Comparison of ENCODE assay signal across 8 cellular contexts in genomic region chr20:37007898-37008649, GRCh38. TPM values are rescaled to one million over a fixed set of nuclear protein-coding genes. Genes with fewer than 3 reads are reported as not detected.
DNase-seq lines count a peak whose midpoint lies in the region; ATAC-seq and TF ChIP-seq lines count a peak whose summit lies in the region.

No MANE protein-coding gene starts in this region.

- no TSS peak for BruUV-seq in Calu3 (replicated peaks; lab: Mats Ljungman, UMichigan)

- intact Hi-C loops in CD8-positive, alpha-beta T cell (cut with DNase I, micrococcal nuclease) = loop anchor here (1.0 to 10.0 kb wide), 8 partner anchors 33 to 527 kb away; partner anchors contain the start of genes RBL1 (in 2 of the 2), MROH8 (in 1 of the 2), RPN2 (in 1 of the 2) and SAMHD1 (in 1 of the 2)
- intact Hi-C loops in Calu3 (cut with micrococcal nuclease; ENCODE audit: unreplicated experiment) = no loop called here

- H3K27ac Mint-ChIP-seq in CD8-positive, alpha-beta T cell = peak overlapping the region; percentile 84
- H3K27ac Mint-ChIP-seq in activated CD8-positive, alpha-beta T cell treated with anti-CD3 and anti-CD28 coated beads, Interleukin-2, amount 10 ng/mL, durations not matched to agents 7 days and 5 days = peak overlapping the region; percentile 73
- no peak overlapping the region for H3K27ac Mint-ChIP-seq in Calu3 (ENCODE audit: unreplicated experiment)

- H3K27me3 Mint-ChIP-seq in CD8-positive, alpha-beta T cell (ENCODE audit: low read depth) = no peaks in the 10 kb centered on the region
- no peaks in the 10 kb centered on the region for H3K27me3 Mint-ChIP-seq in activated CD8-positive, alpha-beta T cell treated with anti-CD3 and anti-CD28 coated beads, Interleukin-2, amount 10 ng/mL, durations not matched to agents 7 days and 5 days (ENCODE audit: low read depth)
- no peaks in the 10 kb centered on the region for H3K27me3 Mint-ChIP-seq in Calu3 (ENCODE audit: unreplicated experiment)

- H3K4me3 ChIP-seq in CD8-positive, alpha-beta T cell (ENCODE audit: low read depth, low read length) = no peak overlapping the region
- no peak overlapping the region for H3K4me3 ChIP-seq in kidney epithelial cell (ENCODE audit: low read depth, low read length)

- H3K4me3 Mint-ChIP-seq in CD8-positive, alpha-beta T cell = peak overlapping the region; percentile 13
- H3K4me3 Mint-ChIP-seq in activated CD8-positive, alpha-beta T cell treated with anti-CD3 and anti-CD28 coated beads, Interleukin-2, amount 10 ng/mL, durations not matched to agents 7 days and 5 days = no peak overlapping the region
- H3K4me3 Mint-ChIP-seq in Calu3 (ENCODE audit: low read depth, unreplicated experiment) = no peak overlapping the region

- no peak overlapping the region for H3K27ac ChIP-seq in CD8-positive, alpha-beta T cell (ENCODE audit: low read depth, low read length)

- peak in 4 of 7 experiments; percentile 20 to 57 (median 44) for DNase-seq in CD8-positive, alpha-beta T cell
- DNase-seq in HT-29 (ENCODE audit: low spot score) (peak; percentile 30), kidney epithelial cell (ENCODE audit: low read depth) (no peak), Calu3 (no peak)
- DNase-seq in activated CD8-positive, alpha-beta T cell treated with anti-CD3 and anti-CD28 coated beads, Interleukin-2, amount 10 ng/mL, durations not matched to agents 7 days and 5 days = peak; percentile 50

- no peaks in the 10 kb centered on the region for H3K9me3 ChIP-seq in CD8-positive, alpha-beta T cell (ENCODE audit: low read length)

- CTCF ChIA-PET in CD8-positive, alpha-beta T cell (lab: Charles Lee) = interaction anchor here (0.6 to 6.8 kb wide), 42 partner anchors 9 to 531 kb away, joined by 3 to 124 read pairs (median 4); partner anchors contain the start of gene RBL1
- CTCF ChIA-PET in activated CD8-positive, alpha-beta T cell treated with anti-CD3 and anti-CD28 coated beads, Interleukin-2, amount 10 ng/mL, durations not matched to agents 7 days and 5 days (lab: Charles Lee) = interaction anchor here (0.6 to 2.0 kb wide), 32 partner anchors 10 to 187 kb away, joined by 3 to 26 read pairs (median 5); partner anchors contain the start of genes MROH8, RBL1 and RPN2
- CTCF ChIA-PET in Calu3 (lab: Charles Lee) = no interaction called here

- peaks cover 6% of the 10 kb centered on the region for H3K36me3 ChIP-seq in CD8-positive, alpha-beta T cell (ENCODE audit: insufficient read depth, low read length)
- peaks cover 1% of the 10 kb centered on the region for H3K36me3 ChIP-seq in kidney epithelial cell (ENCODE audit: control insufficient read depth, insufficient read depth, low read length)

- TF ChIP-seq CTCF in CD8-positive, alpha-beta T cell (IDR thresholded peaks at IDR 0.05) = peak; percentile 71
- TF ChIP-seq CTCF in kidney epithelial cell (IDR thresholded peaks at IDR 0.05; ENCODE audit: insufficient read depth, low read length, poor library complexity, severe bottlenecking) (peak; percentile 15), Calu3 (IDR thresholded peaks at IDR 0.05; ENCODE audit: unreplicated experiment) (no peak)

- H3K9me3 Mint-ChIP-seq in CD8-positive, alpha-beta T cell = no peaks in the 10 kb centered on the region
- no peaks in the 10 kb centered on the region for H3K9me3 Mint-ChIP-seq in activated CD8-positive, alpha-beta T cell treated with anti-CD3 and anti-CD28 coated beads, Interleukin-2, amount 10 ng/mL, durations not matched to agents 7 days and 5 days (ENCODE audit: insufficient read depth)
- no peaks in the 10 kb centered on the region for H3K9me3 Mint-ChIP-seq in Calu3 (ENCODE audit: low read depth, unreplicated experiment)

- POLR2A ChIA-PET in CD8-positive, alpha-beta T cell (lab: Charles Lee) = interaction anchor here (0.6 to 2.0 kb wide), 7 partner anchors 10 to 171 kb away, joined by 3 to 10 read pairs (median 3); partner anchors contain the start of genes MROH8, RBL1 and RPN2
- POLR2A ChIA-PET in activated CD8-positive, alpha-beta T cell treated with anti-CD3 and anti-CD28 coated beads, Interleukin-2, amount 10 ng/mL, durations not matched to agents 7 days and 5 days (lab: Charles Lee) = interaction anchor here (0.6 to 0.8 kb wide), 2 partner anchors 58 to 76 kb away, joined by 4 read pairs; no protein-coding TSS in a partner anchor

- peaks cover 14% of the 10 kb centered on the region for H3K36me3 Mint-ChIP-seq in CD8-positive, alpha-beta T cell
- H3K36me3 Mint-ChIP-seq in activated CD8-positive, alpha-beta T cell treated with anti-CD3 and anti-CD28 coated beads, Interleukin-2, amount 10 ng/mL, durations not matched to agents 7 days and 5 days (ENCODE audit: low read depth) = peaks cover 46% of the 10 kb centered on the region
- H3K36me3 Mint-ChIP-seq in Calu3 (ENCODE audit: insufficient read depth, unreplicated experiment) = no peaks in the 10 kb centered on the region

- H3K4me1 ChIP-seq in CD8-positive, alpha-beta T cell (ENCODE audit: insufficient read depth, low read length) = peaks cover 12% of the 10 kb centered on the region

- no peaks in the 10 kb centered on the region for H3K27me3 ChIP-seq in CD8-positive, alpha-beta T cell (ENCODE audit: insufficient read depth, low read length)
- H3K27me3 ChIP-seq in kidney epithelial cell (ENCODE audit: control insufficient read depth, insufficient read depth, low read length) = no peaks in the 10 kb centered on the region

- H3K4me1 Mint-ChIP-seq in CD8-positive, alpha-beta T cell (ENCODE audit: low read depth) = peaks cover 18% of the 10 kb centered on the region
- H3K4me1 Mint-ChIP-seq in activated CD8-positive, alpha-beta T cell treated with anti-CD3 and anti-CD28 coated beads, Interleukin-2, amount 10 ng/mL, durations not matched to agents 7 days and 5 days (ENCODE audit: low read depth) = peaks cover 34% of the 10 kb centered on the region
- H3K4me1 Mint-ChIP-seq in Calu3 (ENCODE audit: low read depth, unreplicated experiment) = no peaks in the 10 kb centered on the region

- peak; percentile 99 for ATAC-seq in CD8-positive, alpha-beta T cell
- peak; percentile 89 for ATAC-seq in activated CD8-positive, alpha-beta T cell treated with anti-CD3 and anti-CD28 coated beads, Interleukin-2, amount 10 ng/mL, durations not matched to agents 7 days and 5 days
- ATAC-seq in HG03045 (IDR thresholded peaks at IDR 0.05; ENCODE audit: unreplicated experiment) (no peak), GM18858 (IDR thresholded peaks at IDR 0.05; ENCODE audit: unreplicated experiment) (no peak), HG02571 (IDR thresholded peaks at IDR 0.05; ENCODE audit: unreplicated experiment) (no peak)

RNA-seq across cellular contexts. Expression of gene SAMHD1, which starts 56.6 kb away (rescaled TPM):
- total RNA-seq in CD8-positive, alpha-beta T cell = 10 to 100 TPM; 74.6 to 78.2 TPM
- total RNA-seq in HT-29 (2014; rRNA removed; shearing (Covaris generic)) = 17.0 and 20.3 TPM in 2 replicates
- 100 to 1,000 TPM; 318 to 346 TPM for total RNA-seq in activated CD8-positive, alpha-beta T cell treated with anti-CD3 and anti-CD28 coated beads, Interleukin-2, amount 10 ng/mL, durations not matched to agents 7 days and 5 days
- total RNA-seq in kidney epithelial cell (16.9 and 21.2 TPM in 2 replicates), Calu3 (2022) (54.3 and 93.5 TPM in 2 replicates)

Comparison
In these comparisons a context has a peak if more than half of its experiments do, and no peak if none do; other contexts are left out.
1. ATAC-seq: peak in CD8-positive, alpha-beta T cell (single experiment) and activated CD8-positive, alpha-beta T cell treated with anti-CD3 and anti-CD28 coated beads, Interleukin-2, amount 10 ng/mL, durations not matched to agents 7 days and 5 days (single experiment); none in HG03045 (single experiment), GM18858 (single experiment) and HG02571 (single experiment).
2. DNase-seq: peak in CD8-positive, alpha-beta T cell (4 of 7), HT-29 (single experiment) and activated CD8-positive, alpha-beta T cell treated with anti-CD3 and anti-CD28 coated beads, Interleukin-2, amount 10 ng/mL, durations not matched to agents 7 days and 5 days (single experiment); none in kidney epithelial cell (single experiment) and Calu3 (single experiment).